19 cellular contexts compared by ENCODE assay signal in the genomic region with DNA sequence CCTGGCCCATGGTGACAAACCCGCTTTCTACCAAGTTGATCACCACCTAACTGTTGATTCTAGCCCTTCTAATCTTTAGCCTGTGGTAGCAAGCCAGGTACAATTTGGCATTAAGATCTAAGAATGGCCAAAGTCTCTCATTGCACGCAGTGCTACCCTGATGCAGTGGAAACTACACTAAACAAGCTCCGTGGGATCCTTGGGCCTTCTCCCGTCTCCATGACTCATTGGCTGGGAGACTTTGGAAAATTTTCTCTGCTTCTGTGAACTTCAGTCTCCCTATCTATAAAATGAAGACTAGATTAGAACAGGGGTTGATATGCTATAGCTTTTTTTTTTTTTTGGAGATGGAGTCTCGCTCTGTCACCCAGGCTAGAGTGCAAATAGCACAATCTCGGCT.
"Had no signal": no experiment of that assay in that cellular context is flagged by ENCODE, and none has a peak within 500 bp of the region (broad histone marks: within the 10 kb centered on the region; RNA-seq: fewer than 3 reads in every experiment).

No MANE protein-coding gene starts in this region.

- H3K9me3 ChIP-seq: colonic mucosa, esophagus muscularis mucosa, heart left ventricle, prostate gland, thoracic aorta, upper lobe of right lung had no signal

- DNase-seq: activated CD4-positive, alpha-beta T cell treated with anti-CD3 and anti-CD28 coated beads for 1 hour; activated CD4-positive, alpha-beta T cell treated with anti-CD3 and anti-CD28 coated beads, Interleukin-2, amount 50 U/mL, for 48 hours; activated naive CD4-positive, alpha-beta T cell treated with anti-CD3 and anti-CD28 coated beads for 36 hours; activated T-cell treated with anti-CD3 and anti-CD28 coated beads, Interleukin-2, amount 50 U/mL, for 1 hour; caudate nucleus; colonic mucosa; foreskin melanocyte; heart left ventricle; immature natural killer cell; nucleus accumbens; right cardiac atrium; stimulated activated CD4-positive, alpha-beta T cell treated with anti-CD3 and anti-CD28 coated beads, Interleukin-1b, Interleukin-23, amount 100 ng/mL, for 48 hours; T-helper 9 cell; upper lobe of right lung had no signal

- H3K27me3 ChIP-seq: colonic mucosa, esophagus muscularis mucosa, heart left ventricle, upper lobe of right lung had no signal

- H3K36me3 ChIP-seq: colonic mucosa, esophagus muscularis mucosa, heart left ventricle, prostate gland, thoracic aorta, upper lobe of right lung had no signal

- H3K4me3 ChIP-seq: colonic mucosa, esophagus muscularis mucosa, heart left ventricle, prostate gland, thoracic aorta, upper lobe of right lung had no signal

- H3K4me3 Mint-ChIP-seq: activated naive CD4-positive, alpha-beta T cell treated with anti-CD3 and anti-CD28 coated beads for 36 hours; immature natural killer cell; nephron had no signal

- H3K27ac Mint-ChIP-seq: activated naive CD4-positive, alpha-beta T cell treated with anti-CD3 and anti-CD28 coated beads for 36 hours; activated T-helper 2 cell treated with anti-CD3 and anti-CD28 coated beads, Interferon-gamma antibody, Interleukin-2, Interleukin-4, amounts not matched to agents 10 μg/mL and 5 μg/mL and 100 μg/mL, durations not matched to agents 14 hours and 24 hours and 36 hours; immature natural killer cell; nephron had no signal

- H3K9me3 Mint-ChIP-seq: activated naive CD4-positive, alpha-beta T cell treated with anti-CD3 and anti-CD28 coated beads for 36 hours; activated T-helper 2 cell treated with anti-CD3 and anti-CD28 coated beads, Interferon-gamma antibody, Interleukin-2, Interleukin-4, amounts not matched to agents 10 μg/mL and 5 μg/mL and 100 μg/mL, durations not matched to agents 14 hours and 24 hours and 36 hours; immature natural killer cell had no signal

- H3K4me1 ChIP-seq: colonic mucosa, heart left ventricle, upper lobe of right lung had no signal

- H3K36me3 Mint-ChIP-seq: immature natural killer cell had no signal

- H3K4me1 Mint-ChIP-seq: immature natural killer cell had no signal

- H3K27ac ChIP-seq: colonic mucosa, heart left ventricle, thoracic aorta, upper lobe of right lung had no signal
